ENCODE assay signal across 14 cellular contexts in the genomic region with DNA sequence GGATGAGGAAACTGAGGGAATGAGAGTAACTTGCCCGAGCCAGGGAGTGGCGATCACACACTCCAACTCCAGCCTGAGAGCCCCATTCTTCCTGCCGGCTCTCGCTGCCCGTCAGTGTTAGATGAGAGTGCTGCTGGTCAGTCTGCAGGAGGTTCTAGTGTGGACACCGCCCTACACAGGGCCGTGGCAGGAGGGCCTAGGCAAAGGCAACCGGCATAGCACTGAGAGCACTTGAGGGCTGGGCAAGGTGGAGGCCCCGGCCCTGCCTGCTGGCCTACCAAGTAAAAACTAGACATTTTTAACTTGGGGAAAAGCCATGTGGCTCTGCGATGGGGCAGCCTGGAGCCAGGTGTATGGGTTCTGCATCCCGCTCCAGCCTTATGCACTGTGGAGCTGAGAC.
A peak's percentile ranks its signal among the peaks of the same experiment; 100 is the strongest.
DNase-seq lines count a peak whose midpoint lies in the region; ATAC-seq and TF ChIP-seq lines count a peak whose summit lies in the region.
"Had no signal": no experiment of that assay in that cellular context is flagged by ENCODE, and none has a peak within 500 bp of the region (broad histone marks: within the 10 kb centered on the region; RNA-seq: fewer than 3 reads in every experiment).

No MANE protein-coding gene starts in this region.

- no peaks in the 10 kb centered on the region for H3K27me3 Mint-ChIP-seq in activated naive CD4-positive, alpha-beta T cell treated with anti-CD3 and anti-CD28 coated beads, Interleukin-2, amount 50 U/mL, for 24 hours
- no peaks in the 10 kb centered on the region for H3K27me3 Mint-ChIP-seq in mesothelial cell of epicardium (ENCODE audit: low read depth)
- H3K27me3 Mint-ChIP-seq: natural killer cell treated with Interleukin-12 subunit alpha and Interleukin-12 subunit beta and Interleukin-15 and Interleukin-18, amount 100 ng/mL, for 72 hours had no signal

- no peak overlapping the region for H3K4me3 ChIP-seq in KMS-11 (IDR thresholded peaks at IDR 0.05; ENCODE audit: insufficient read depth, low read depth, low read length)
- H3K4me3 ChIP-seq in hepatocyte: no peak overlapping the region
- no peak overlapping the region for H3K4me3 ChIP-seq in stomach smooth muscle (ENCODE audit: low read length in 2 of 2)
- H3K4me3 ChIP-seq: GM23248, lower lobe of right lung, psoas muscle, stomach had no signal

- H3K4me3 Mint-ChIP-seq in activated naive CD4-positive, alpha-beta T cell treated with anti-CD3 and anti-CD28 coated beads, Interleukin-2, amount 50 U/mL, for 24 hours: no peak overlapping the region
- H3K4me3 Mint-ChIP-seq in mesothelial cell of epicardium: no peak overlapping the region
- H3K4me3 Mint-ChIP-seq: natural killer cell treated with Interleukin-12 subunit alpha and Interleukin-12 subunit beta and Interleukin-15 and Interleukin-18, amount 100 ng/mL, for 72 hours had no signal

- H3K9me3 Mint-ChIP-seq in activated naive CD4-positive, alpha-beta T cell treated with anti-CD3 and anti-CD28 coated beads, Interleukin-2, amount 50 U/mL, for 24 hours: no peaks in the 10 kb centered on the region
- H3K9me3 Mint-ChIP-seq in mesothelial cell of epicardium: no peaks in the 10 kb centered on the region
- H3K9me3 Mint-ChIP-seq: natural killer cell treated with Interleukin-12 subunit alpha and Interleukin-12 subunit beta and Interleukin-15 and Interleukin-18, amount 100 ng/mL, for 72 hours had no signal

- WGBS in hepatocyte (ENCODE audit: low lambda C conversion rate, missing lambda C conversion rate): 93% methylated on average over 11 of the region's 11 CpGs

- no peaks in the 10 kb centered on the region for H3K79me2 ChIP-seq in KMS-11 (ENCODE audit: insufficient read depth, low read depth)
- H3K79me2 ChIP-seq in hepatocyte: no peaks in the 10 kb centered on the region

- no peak overlapping the region for H3K9ac ChIP-seq in KMS-11
- no peak overlapping the region for H3K9ac ChIP-seq in stomach smooth muscle (ENCODE audit: low read length in 2 of 2)
- H3K9ac ChIP-seq: GM23248 had no signal

- H2AFZ ChIP-seq in KMS-11 (ENCODE audit: low read depth) (no peak overlapping the region), hepatocyte (no peak overlapping the region)
- H2AFZ ChIP-seq: GM23248 had no signal

- ATAC-seq in HG03139 (IDR thresholded peaks at IDR 0.05; ENCODE audit: unreplicated experiment): no peak

- TF ChIP-seq CTCF in KMS-11 (conservative IDR thresholded peaks at IDR 0.05; ENCODE audit: low read depth, low read length): no peak
- no peak for TF ChIP-seq CTCF in hepatocyte (IDR thresholded peaks at IDR 0.05; ENCODE audit: poor library complexity)
- no peak for TF ChIP-seq CTCF in mesothelial cell of epicardium (IDR thresholded peaks at IDR 0.05; ENCODE audit: unreplicated experiment)

- H3K27ac Mint-ChIP-seq in activated naive CD4-positive, alpha-beta T cell treated with anti-CD3 and anti-CD28 coated beads, Interleukin-2, amount 50 U/mL, for 24 hours: peak overlapping the region; percentile 12
- no peak overlapping the region for H3K27ac Mint-ChIP-seq in mesothelial cell of epicardium

- no peaks in the 10 kb centered on the region for H3K9me2 ChIP-seq in hepatocyte (replicated peaks; ENCODE audit: insufficient read depth)

- H4K20me1 ChIP-seq in KMS-11 (ENCODE audit: insufficient read depth) (no peaks in the 10 kb centered on the region), hepatocyte (ENCODE audit: insufficient read depth, poor library complexity, severe bottlenecking) (no peaks in the 10 kb centered on the region)

- H3K4me1 ChIP-seq in KMS-11 (ENCODE audit: low read depth, poor library complexity, severe bottlenecking): peaks cover 18% of the 10 kb centered on the region
- no peaks in the 10 kb centered on the region for H3K4me1 ChIP-seq in hepatocyte (ENCODE audit: insufficient read depth)
- H3K4me1 ChIP-seq in stomach smooth muscle (ENCODE audit: control insufficient read depth, insufficient read depth, low read length): peaks cover 16% of the 10 kb centered on the region

- peaks cover 7% of the 10 kb centered on the region for H3K4me1 Mint-ChIP-seq in activated naive CD4-positive, alpha-beta T cell treated with anti-CD3 and anti-CD28 coated beads, Interleukin-2, amount 50 U/mL, for 24 hours
- H3K4me1 Mint-ChIP-seq in mesothelial cell of epicardium: no peaks in the 10 kb centered on the region

- no peak for DNase-seq in activated naive CD4-positive, alpha-beta T cell treated with Interleukin-2 at 50 U/mL for 16 hours
- DNase-seq in hepatocyte (ENCODE audit: low spot score) (peak; percentile 2), SW 1271 (lab: John Stamatoyannopoulos, UW) (no peak), mesothelial cell of epicardium (ENCODE audit: low spot score in 2 of 2, unreplicated experiment in 2 of 2) (no peak)
- DNase-seq: NCI-H748 treated with DMSO at 0.1 percent for 48 hours had no signal

- H3K36me3 Mint-ChIP-seq in activated naive CD4-positive, alpha-beta T cell treated with anti-CD3 and anti-CD28 coated beads, Interleukin-2, amount 50 U/mL, for 24 hours: peaks cover 6% of the 10 kb centered on the region
- H3K36me3 Mint-ChIP-seq in mesothelial cell of epicardium: peaks cover 17% of the 10 kb centered on the region
- H3K36me3 Mint-ChIP-seq: natural killer cell treated with Interleukin-12 subunit alpha and Interleukin-12 subunit beta and Interleukin-15 and Interleukin-18, amount 100 ng/mL, for 72 hours had no signal

- no peaks in the 10 kb centered on the region for H3K9me3 ChIP-seq in hepatocyte (ENCODE audit: low read depth)
- H3K9me3 ChIP-seq in stomach smooth muscle (ENCODE audit: control insufficient read depth in 2 of 2, low read length in 2 of 2): no peaks in the 10 kb centered on the region
- H3K9me3 ChIP-seq: lower lobe of right lung, psoas muscle, stomach had no signal

- no peaks in the 10 kb centered on the region; the same call in 1 of the 2 replicates for H3K36me3 ChIP-seq in KMS-11 (ENCODE audit: insufficient read depth)
- H3K36me3 ChIP-seq in hepatocyte (replicated peaks; ENCODE audit: insufficient read depth, low read depth): no peaks in the 10 kb centered on the region
- H3K36me3 ChIP-seq in stomach smooth muscle (ENCODE audit: control insufficient read depth in 2 of 2, insufficient read depth in 2 of 2, low read length in 2 of 2): peaks cover 42 to 45% of the 10 kb centered on the region in 2 donors

- H3K27me3 ChIP-seq in KMS-11 (ENCODE audit: insufficient read depth, low read depth): no peaks in the 10 kb centered on the region
- no peaks in the 10 kb centered on the region for H3K27me3 ChIP-seq in hepatocyte
- no peaks in the 10 kb centered on the region for H3K27me3 ChIP-seq in stomach smooth muscle (ENCODE audit: control insufficient read depth in 1 of 2, insufficient read depth in 2 of 2, low read length in 2 of 2)
- H3K27me3 ChIP-seq: stomach had no signal

- H3K27ac ChIP-seq in KMS-11 (peak overlapping the region; percentile 1; the same call in 1 of the 2 replicates), hepatocyte (no peak overlapping the region), stomach smooth muscle (ENCODE audit: low read length) (peak overlapping the region; percentile 69)
- H3K27ac ChIP-seq: GM23248, lower lobe of right lung, psoas muscle had no signal

- H3K4me2 ChIP-seq in KMS-11 (no peak overlapping the region), hepatocyte (no peak overlapping the region)
